Comparison of ENCODE assay signal across 14 cellular contexts in the genomic region with DNA sequence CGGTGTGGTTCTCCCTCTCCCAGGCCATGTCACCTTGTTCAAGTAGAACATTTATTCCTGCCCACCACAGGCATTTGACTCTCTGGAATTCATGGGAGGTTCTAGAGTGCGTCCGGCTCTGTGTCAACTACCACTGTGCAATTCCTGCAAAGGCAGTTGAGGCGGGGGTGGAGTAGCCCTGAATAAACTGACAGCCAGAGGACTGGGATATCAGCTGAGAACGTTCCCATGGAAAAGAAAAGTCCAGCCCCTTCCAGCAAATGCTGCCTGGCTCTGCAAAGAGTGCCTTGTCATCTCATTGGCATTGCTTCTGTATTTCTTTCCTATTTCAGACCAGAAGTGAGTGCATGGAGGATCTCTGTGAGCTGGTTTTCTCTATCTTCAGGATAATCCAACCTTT. TPM values are rescaled to one million over a fixed set of nuclear protein-coding genes. Genes with fewer than 3 reads are reported as not detected.
A peak's percentile ranks its signal among the peaks of the same experiment; 100 is the strongest.
DNase-seq lines count a peak whose midpoint lies in the region; ATAC-seq and TF ChIP-seq lines count a peak whose summit lies in the region.
"Had no signal": no experiment of that assay in that cellular context is flagged by ENCODE, and none has a peak within 500 bp of the region (broad histone marks: within the 10 kb centered on the region; RNA-seq: fewer than 3 reads in every experiment).

No MANE protein-coding gene starts in this region.

- H3K27ac Mint-ChIP-seq in chondrocyte (ENCODE audit: unreplicated experiment) = peak overlapping the region; percentile 92

- H2AFZ ChIP-seq in hepatocyte = no peak overlapping the region

- H3K4me3 Mint-ChIP-seq in chondrocyte (ENCODE audit: unreplicated experiment) = no peak overlapping the region
- H3K4me3 Mint-ChIP-seq: brain had no signal

- WGBS in hepatocyte (ENCODE audit: low lambda C conversion rate, missing lambda C conversion rate) = 59% methylated on average over 5 of the region's 5 CpGs

- H3K9me3 ChIP-seq in hepatocyte (ENCODE audit: low read depth) = no peaks in the 10 kb centered on the region
- H3K9me3 ChIP-seq: esophagus muscularis mucosa, psoas muscle had no signal

- no peaks in the 10 kb centered on the region for H3K27me3 Mint-ChIP-seq in chondrocyte (ENCODE audit: low read depth)
- H3K27me3 Mint-ChIP-seq: brain had no signal

- ATAC-seq in GM18907 (IDR thresholded peaks at IDR 0.05; ENCODE audit: unreplicated experiment) = no peak
- ATAC-seq in GM21381 (IDR thresholded peaks at IDR 0.05; ENCODE audit: unreplicated experiment) = no peak
- ATAC-seq: psoas muscle had no signal

- H3K36me3 ChIP-seq in hepatocyte (replicated peaks; ENCODE audit: insufficient read depth, low read depth) = no peaks in the 10 kb centered on the region
- H3K36me3 ChIP-seq: BLaER1 treated with 17β-estradiol and CSF1 and Interleukin-3, amounts not matched to agents 10 nM and 100 nM; esophagus muscularis mucosa had no signal

- H3K4me1 Mint-ChIP-seq in chondrocyte (ENCODE audit: low read depth) = peaks cover 40% of the 10 kb centered on the region

- H3K27ac ChIP-seq in hepatocyte = peak overlapping the region; percentile 44
- H3K27ac ChIP-seq: BLaER1 treated with 17β-estradiol and CSF1 and Interleukin-3, amounts not matched to agents 10 nM and 100 nM; esophagus muscularis mucosa; psoas muscle had no signal

- H3K9me2 ChIP-seq in hepatocyte (replicated peaks; ENCODE audit: insufficient read depth) = no peaks in the 10 kb centered on the region

- no peak overlapping the region for H3K4me3 ChIP-seq in hepatocyte
- H3K4me3 ChIP-seq: BLaER1 treated with 17β-estradiol and CSF1 and Interleukin-3, amounts not matched to agents 10 nM and 100 nM; esophagus muscularis mucosa; psoas muscle had no signal

- no peak overlapping the region for H3K4me2 ChIP-seq in hepatocyte
- H3K4me2 ChIP-seq: BLaER1 treated with 17β-estradiol and CSF1 and Interleukin-3, amounts not matched to agents 10 nM and 100 nM had no signal

- H3K27me3 ChIP-seq in hepatocyte = no peaks in the 10 kb centered on the region
- H3K27me3 ChIP-seq: BLaER1 treated with 17β-estradiol and CSF1 and Interleukin-3, amounts not matched to agents 10 nM and 100 nM; esophagus muscularis mucosa had no signal

- H3K79me2 ChIP-seq in hepatocyte = no peaks in the 10 kb centered on the region

- DNase-seq in GM03348 (ENCODE audit: low spot score) = peak; percentile 46
- no peak for DNase-seq in chondrocyte (ENCODE audit: low spot score)
- DNase-seq in hepatocyte (ENCODE audit: low spot score) = peak; percentile 74
- peak; percentile 90 for DNase-seq in renal cortical epithelial cell (ENCODE audit: low read depth)
- no peak for DNase-seq in SK-N-DZ (ENCODE audit: low spot score)
- DNase-seq in activated naive CD4-positive, alpha-beta T cell treated with Interleukin-2 at 50 U/mL for 16 hours = no peak
- DNase-seq: KBM-7, psoas muscle, T-helper 9 cell had no signal

- no peak for TF ChIP-seq CTCF in chondrocyte (IDR thresholded peaks at IDR 0.05)
- TF ChIP-seq CTCF in hepatocyte (IDR thresholded peaks at IDR 0.05; ENCODE audit: poor library complexity) = no peak

- no peaks in the 10 kb centered on the region for H3K36me3 Mint-ChIP-seq in chondrocyte (ENCODE audit: low read depth)
- H3K36me3 Mint-ChIP-seq: brain had no signal

- no peaks in the 10 kb centered on the region for H4K20me1 ChIP-seq in hepatocyte (ENCODE audit: insufficient read depth, poor library complexity, severe bottlenecking)
- H4K20me1 ChIP-seq: BLaER1 treated with 17β-estradiol and CSF1 and Interleukin-3, amounts not matched to agents 10 nM and 100 nM had no signal

- H3K4me1 ChIP-seq in hepatocyte (ENCODE audit: insufficient read depth) = peaks cover 28% of the 10 kb centered on the region
- H3K4me1 ChIP-seq: psoas muscle had no signal

- no peaks in the 10 kb centered on the region for H3K9me3 Mint-ChIP-seq in chondrocyte (ENCODE audit: low read depth)

RNA-seq across cellular contexts. Expression of a gene that starts 18.9 kb away (rescaled TPM):
- 20.6 to 23.2 TPM (median 21.2 TPM) in 3 replicates for total RNA-seq in chondrocyte
- 23.9 and 27.4 TPM in 2 replicates for total RNA-seq in hepatocyte
- polyA plus RNA-seq in hepatocyte = 6.4 and 10.3 TPM in 2 replicates
- 16.5 and 28.0 TPM in 2 replicates for total RNA-seq in renal cortical epithelial cell
- 11.4 TPM in 2 replicates for polyA plus RNA-seq in SK-N-DZ (2014; cell fraction: cytosol; rRNA removed)
- polyA plus RNA-seq in SK-N-DZ (2014; cell fraction: nucleus; rRNA removed) = 4.1 and 4.5 TPM in 2 replicates

Comparison
In these comparisons a context has a peak if more than half of its experiments do, and no peak if none do; other contexts are left out.
1. DNase-seq: peak in GM03348 (single experiment), hepatocyte (single experiment) and renal cortical epithelial cell (single experiment); none in chondrocyte (single experiment), SK-N-DZ (single experiment) and activated naive CD4-positive, alpha-beta T cell treated with Interleukin-2 at 50 U/mL for 16 hours (single experiment).